ENCODE assay signal across 37 cellular contexts in the genomic region with DNA sequence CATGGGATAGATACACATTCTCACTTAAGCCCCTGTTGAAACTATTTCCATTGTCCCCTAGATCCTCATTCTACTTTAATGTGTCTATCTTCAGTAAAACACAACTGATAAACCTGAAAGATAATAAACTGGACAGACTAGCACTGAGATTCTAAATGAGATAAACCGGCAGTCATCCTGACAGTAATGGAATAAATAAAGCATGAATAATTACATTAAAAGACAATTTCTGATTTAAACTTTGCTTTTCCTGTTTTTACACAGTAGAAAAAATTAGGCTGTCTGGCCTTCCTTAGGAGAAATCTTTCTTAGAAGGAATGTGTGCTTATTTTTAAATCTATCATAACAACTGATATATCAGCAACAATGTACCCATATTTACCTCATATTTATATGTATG.
"Had no signal": no experiment of that assay in that cellular context is flagged by ENCODE, and none has a peak within 500 bp of the region (broad histone marks: within the 10 kb centered on the region; RNA-seq: fewer than 3 reads in every experiment).

No MANE protein-coding gene starts in this region.

- H3K36me3 ChIP-seq: adrenal gland, ascending aorta, brain microvascular endothelial cell, breast epithelium, cardiac muscle cell had no signal

- H3K9me3 ChIP-seq: adrenal gland, body of pancreas had no signal

- H3K4me3 Mint-ChIP-seq: activated naive CD4-positive, alpha-beta T cell treated with anti-CD3 and anti-CD28 coated beads for 36 hours; activated naive CD4-positive, alpha-beta T cell treated with anti-CD3 and anti-CD28 coated beads, Interleukin-2, amount 10 ng/mL, durations not matched to agents 7 days and 5 days; activated naive CD4-positive, alpha-beta T cell treated with anti-CD3 and anti-CD28 coated beads, Interleukin-2, amount 50 U/mL, for 24 hours; activated naive CD8-positive, alpha-beta T cell; activated naive CD8-positive, alpha-beta T cell treated with anti-CD3 and anti-CD28 coated beads for 36 hours; activated naive CD8-positive, alpha-beta T cell treated with anti-CD3 and anti-CD28 coated beads, Interleukin-2, amount 10 ng/mL, durations not matched to agents 7 days and 5 days; activated naive CD8-positive, alpha-beta T cell treated with anti-CD3 and anti-CD28 coated beads, Interleukin-2, amount 50 U/mL, for 24 hours; activated T-cell treated with anti-CD3 and anti-CD28 coated beads, Interleukin-2, amount 50 U/mL, for 24 hours; activated T-cell treated with anti-CD3 and anti-CD28 coated beads, Interleukin-2, amount 50 U/mL, for 4 hours; activated T-cell treated with anti-CD3 and anti-CD28 coated beads, Interleukin-2, amount 50 U/mL, for 72 hours; activated T-helper 1 cell treated with anti-CD3 and anti-CD28 coated beads, Interleukin-12 subunit alpha, Interleukin-12 subunit beta, Interleukin-2, Interleukin-4 antibody, amounts not matched to agents 30 ng/mL and 10 ng/mL and 1 ng/mL, durations not matched to agents 14 hours and 24 hours and 36 hours; activated T-helper 17 cell treated with anti-CD3 and anti-CD28 coated beads, Interleukin-2, amount 50 U/mL, for 72 hours; brain; central memory CD8-positive, alpha-beta T cell had no signal

- H3K4me1 ChIP-seq: adrenal gland, ascending aorta, breast epithelium had no signal

- DNase-seq: activated effector memory CD4-positive, alpha-beta T cell treated with anti-CD3 and anti-CD28 coated beads, Interleukin-2, amount 50 U/mL, for 16 hours; activated effector memory CD4-positive, alpha-beta T cell treated with Interleukin-2 at 50 U/mL for 16 hours; activated gamma-delta T cell; activated gamma-delta T cell treated with Interleukin-2 at 50 U/mL for 16 hours; activated naive CD4-positive, alpha-beta T cell; activated naive CD4-positive, alpha-beta T cell treated with anti-CD3 and anti-CD28 coated beads for 36 hours; activated naive CD4-positive, alpha-beta T cell treated with anti-CD3 and anti-CD28 coated beads, Interleukin-2, amount 10 ng/mL, durations not matched to agents 7 days and 5 days; activated naive CD4-positive, alpha-beta T cell treated with anti-CD3 and anti-CD28 coated beads, Interleukin-2, amount 50 U/mL, for 16 hours; activated naive CD4-positive, alpha-beta T cell treated with Interleukin-2 at 50 U/mL for 16 hours; activated naive CD8-positive, alpha-beta T cell treated with anti-CD3 and anti-CD28 coated beads for 36 hours; activated naive CD8-positive, alpha-beta T cell treated with anti-CD3 and anti-CD28 coated beads, Interleukin-2, amount 10 ng/mL, durations not matched to agents 7 days and 5 days; activated naive CD8-positive, alpha-beta T cell treated with anti-CD3 and anti-CD28 coated beads, Interleukin-2, amount 50 U/mL, for 24 hours; activated T-cell treated with anti-CD3 and anti-CD28 coated beads, Interleukin-2, amount 50 U/mL, for 24 hours; activated T-cell treated with anti-CD3 and anti-CD28 coated beads, Interleukin-2, amount 50 U/mL, for 4 hours; activated T-cell treated with anti-CD3 and anti-CD28 coated beads, Interleukin-2, amount 50 U/mL, for 48 hours; activated T-cell treated with anti-CD3 and anti-CD28 coated beads, Interleukin-2, amount 50 U/mL, for 72 hours; adrenal gland; amniotic stem cell; amygdala; anterior cingulate cortex; aorta; body of pancreas; brain microvascular endothelial cell; caudate nucleus; central memory CD4-positive, alpha-beta T cell; cerebellar nuclear complex had no signal

- H3K27ac ChIP-seq: adrenal gland, ascending aorta, body of pancreas, brain microvascular endothelial cell, breast epithelium, cardiac muscle cell had no signal

- H3K27me3 ChIP-seq: adrenal gland, ascending aorta, body of pancreas, brain microvascular endothelial cell, breast epithelium, cardiac muscle cell had no signal

- H3K4me3 ChIP-seq: adrenal gland, ascending aorta, body of pancreas, breast epithelium, cardiac muscle cell had no signal

- H3K27me3 Mint-ChIP-seq: activated naive CD4-positive, alpha-beta T cell treated with anti-CD3 and anti-CD28 coated beads, Interleukin-2, amount 10 ng/mL, durations not matched to agents 7 days and 5 days; activated naive CD4-positive, alpha-beta T cell treated with anti-CD3 and anti-CD28 coated beads, Interleukin-2, amount 50 U/mL, for 24 hours; activated naive CD8-positive, alpha-beta T cell; activated naive CD8-positive, alpha-beta T cell treated with anti-CD3 and anti-CD28 coated beads for 36 hours; activated naive CD8-positive, alpha-beta T cell treated with anti-CD3 and anti-CD28 coated beads, Interleukin-2, amount 10 ng/mL, durations not matched to agents 7 days and 5 days; activated naive CD8-positive, alpha-beta T cell treated with anti-CD3 and anti-CD28 coated beads, Interleukin-2, amount 50 U/mL, for 24 hours; activated T-cell treated with anti-CD3 and anti-CD28 coated beads, Interleukin-2, amount 50 U/mL, for 24 hours; activated T-helper 17 cell treated with anti-CD3 and anti-CD28 coated beads, Interleukin-2, amount 50 U/mL, for 72 hours; central memory CD8-positive, alpha-beta T cell had no signal

- H3K36me3 Mint-ChIP-seq: activated naive CD4-positive, alpha-beta T cell treated with anti-CD3 and anti-CD28 coated beads, Interleukin-2, amount 10 ng/mL, durations not matched to agents 7 days and 5 days had no signal

- ATAC-seq: activated naive CD4-positive, alpha-beta T cell treated with anti-CD3 and anti-CD28 coated beads, Interleukin-2, amount 50 U/mL, for 72 hours; activated naive CD8-positive, alpha-beta T cell treated with anti-CD3 and anti-CD28 coated beads, Interleukin-2, amount 50 U/mL, for 24 hours; activated T-cell treated with anti-CD3 and anti-CD28 coated beads, Interleukin-2, amount 50 U/mL, for 4 hours; activated T-cell treated with anti-CD3 and anti-CD28 coated beads, Interleukin-2, amount 50 U/mL, for 72 hours; activated T-helper 17 cell treated with anti-CD3 and anti-CD28 coated beads, Interleukin-2, amount 50 U/mL, for 72 hours; body of pancreas had no signal

- H3K4me1 Mint-ChIP-seq: activated naive CD4-positive, alpha-beta T cell treated with anti-CD3 and anti-CD28 coated beads, Interleukin-2, amount 10 ng/mL, durations not matched to agents 7 days and 5 days; activated naive CD4-positive, alpha-beta T cell treated with anti-CD3 and anti-CD28 coated beads, Interleukin-2, amount 50 U/mL, for 24 hours; activated naive CD8-positive, alpha-beta T cell treated with anti-CD3 and anti-CD28 coated beads for 36 hours; activated naive CD8-positive, alpha-beta T cell treated with anti-CD3 and anti-CD28 coated beads, Interleukin-2, amount 10 ng/mL, durations not matched to agents 7 days and 5 days; activated naive CD8-positive, alpha-beta T cell treated with anti-CD3 and anti-CD28 coated beads, Interleukin-2, amount 50 U/mL, for 24 hours; activated T-helper 17 cell treated with anti-CD3 and anti-CD28 coated beads, Interleukin-2, amount 50 U/mL, for 72 hours; central memory CD8-positive, alpha-beta T cell had no signal

- H3K27ac Mint-ChIP-seq: activated naive CD4-positive, alpha-beta T cell treated with anti-CD3 and anti-CD28 coated beads for 36 hours; activated naive CD4-positive, alpha-beta T cell treated with anti-CD3 and anti-CD28 coated beads, Interleukin-2, amount 10 ng/mL, durations not matched to agents 7 days and 5 days; activated naive CD4-positive, alpha-beta T cell treated with anti-CD3 and anti-CD28 coated beads, Interleukin-2, amount 50 U/mL, for 24 hours; activated naive CD4-positive, alpha-beta T cell treated with anti-CD3 and anti-CD28 coated beads, Interleukin-2, amount 50 U/mL, for 72 hours; activated naive CD8-positive, alpha-beta T cell; activated naive CD8-positive, alpha-beta T cell treated with anti-CD3 and anti-CD28 coated beads for 36 hours; activated naive CD8-positive, alpha-beta T cell treated with anti-CD3 and anti-CD28 coated beads, Interleukin-2, amount 10 ng/mL, durations not matched to agents 7 days and 5 days; activated naive CD8-positive, alpha-beta T cell treated with anti-CD3 and anti-CD28 coated beads, Interleukin-2, amount 50 U/mL, for 24 hours; activated T-cell treated with anti-CD3 and anti-CD28 coated beads, Interleukin-2, amount 50 U/mL, for 24 hours; activated T-cell treated with anti-CD3 and anti-CD28 coated beads, Interleukin-2, amount 50 U/mL, for 72 hours; activated T-helper 1 cell treated with anti-CD3 and anti-CD28 coated beads, Interleukin-12 subunit alpha, Interleukin-12 subunit beta, Interleukin-2, Interleukin-4 antibody, amounts not matched to agents 30 ng/mL and 10 ng/mL and 1 ng/mL, durations not matched to agents 14 hours and 24 hours and 36 hours; activated T-helper 17 cell treated with anti-CD3 and anti-CD28 coated beads, Interleukin-2, amount 50 U/mL, for 72 hours; activated T-helper 2 cell treated with anti-CD3 and anti-CD28 coated beads, Interferon-gamma antibody, Interleukin-2, Interleukin-4, amounts not matched to agents 10 μg/mL and 5 μg/mL and 100 μg/mL, durations not matched to agents 14 hours and 24 hours and 36 hours; brain had no signal
